2 cellular contexts compared by ENCODE assay signal in the genomic region with DNA sequence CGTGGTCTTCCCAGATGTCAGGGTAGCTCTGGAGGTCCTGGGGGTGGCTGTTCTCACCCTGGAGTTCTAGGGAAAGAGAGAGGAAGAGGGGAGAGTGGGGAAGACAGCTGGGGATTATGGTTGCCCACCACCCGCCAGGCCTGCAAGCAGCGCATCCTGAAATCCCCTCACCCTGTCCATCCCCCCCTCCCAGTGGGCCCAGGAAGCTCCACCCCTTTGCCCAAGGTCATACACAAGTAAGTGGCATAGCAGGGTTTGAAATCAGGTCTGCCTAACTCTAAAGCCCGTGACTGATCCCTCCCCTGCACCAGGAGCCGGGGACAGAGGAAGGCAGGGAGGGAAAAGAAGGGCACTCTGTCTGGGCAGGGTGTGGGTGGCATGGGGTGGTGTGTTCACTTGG.
TF ChIP-seq lines count a peak whose summit lies in the region.

No MANE protein-coding gene starts in this region.

TF ChIP-seq in HCT116, 20 proteins besides CTCF, POLR2A, EP300 and RAD21:
- TF ChIP-seq ELF1 (IDR thresholded peaks at IDR 0.05; ENCODE audit: borderline replicate concordance, low read depth) = no peak
- no peak for TF ChIP-seq POLR2AphosphoS5 (IDR thresholded peaks at IDR 0.05; ENCODE audit: low read depth, low read length)
- no peak for TF ChIP-seq ZFX (IDR thresholded peaks at IDR 0.05)
- TF ChIP-seq SIN3A (IDR thresholded peaks at IDR 0.05; ENCODE audit: low read depth) = no peak
- TF ChIP-seq EGR1 (IDR thresholded peaks at IDR 0.05; ENCODE audit: low read depth) = no peak
- no peak for TF ChIP-seq SRF (IDR thresholded peaks at IDR 0.05; ENCODE audit: low read depth)
- TF ChIP-seq ZBTB33 (IDR thresholded peaks at IDR 0.05; ENCODE audit: extremely low read depth, insufficient replicate concordance, low read length) = no peak
- TF ChIP-seq, protein P1, sequence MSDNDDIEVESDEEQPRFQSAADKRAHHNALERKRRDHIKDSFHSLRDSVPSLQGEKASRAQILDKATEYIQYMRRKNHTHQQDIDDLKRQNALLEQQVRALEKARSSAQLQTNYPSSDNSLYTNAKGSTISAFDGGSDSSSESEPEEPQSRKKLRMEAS (IDR thresholded peaks at IDR 0.05) = no peak
- no peak for TF ChIP-seq SP1 (IDR thresholded peaks at IDR 0.05; ENCODE audit: low read depth)
- TF ChIP-seq TCF7L2 (IDR thresholded peaks at IDR 0.05; ENCODE audit: borderline replicate concordance, extremely low read depth, insufficient read depth, insufficient read length) = no peak
- no peak for TF ChIP-seq EZH2 (IDR thresholded peaks at IDR 0.05)
- TF ChIP-seq FOSL1 (IDR thresholded peaks at IDR 0.05; ENCODE audit: low read depth) = no peak
- no peak for TF ChIP-seq CBX3 (IDR thresholded peaks at IDR 0.05; ENCODE audit: low read depth)
- no peak for TF ChIP-seq ZNF274 (IDR thresholded peaks at IDR 0.05; ENCODE audit: low read depth, low read length)
- no peak for TF ChIP-seq CEBPB (IDR thresholded peaks at IDR 0.05; ENCODE audit: low read depth)
- TF ChIP-seq EZH2phosphoT487 (IDR thresholded peaks at IDR 0.05; ENCODE audit: borderline replicate concordance) = no peak

TF ChIP-seq in GM12878, 131 proteins besides CTCF, POLR2A, EP300 and RAD21:
- TF ChIP-seq HCFC1 (IDR thresholded peaks at IDR 0.05; ENCODE audit: low read length) = no peak
- TF ChIP-seq CHD4 (IDR thresholded peaks at IDR 0.05) = no peak
- TF ChIP-seq CHD1 (IDR thresholded peaks at IDR 0.05; ENCODE audit: low read depth, low read length) = no peak
- no peak for TF ChIP-seq EGR1 (IDR thresholded peaks at IDR 0.05; ENCODE audit: borderline replicate concordance in 1 of 2, low read depth in 2 of 2, low read length in 2 of 2)
- TF ChIP-seq MLLT1 (IDR thresholded peaks at IDR 0.05) = no peak
- TF ChIP-seq BRCA1 (IDR thresholded peaks at IDR 0.05; ENCODE audit: low read depth, low read length) = no peak
- TF ChIP-seq TCF12 (IDR thresholded peaks at IDR 0.05; ENCODE audit: low read depth, low read length) = no peak
- no peak for TF ChIP-seq IRF3 (IDR thresholded peaks at IDR 0.05)
- no peak for TF ChIP-seq FOS (IDR thresholded peaks at IDR 0.05; ENCODE audit: borderline replicate concordance, extremely low read depth, insufficient read length)
- no peak for TF ChIP-seq RB1 (IDR thresholded peaks at IDR 0.05; ENCODE audit: borderline replicate concordance)
- TF ChIP-seq BMI1 (IDR thresholded peaks at IDR 0.05; ENCODE audit: borderline replicate concordance) = no peak
- no peak for TF ChIP-seq BACH1 (IDR thresholded peaks at IDR 0.05; ENCODE audit: borderline replicate concordance)
- no peak for TF ChIP-seq PAX8 (IDR thresholded peaks at IDR 0.05)
- TF ChIP-seq ZNF207 (IDR thresholded peaks at IDR 0.05; ENCODE audit: borderline replicate concordance) = no peak
- no peak for TF ChIP-seq ZBTB33 (IDR thresholded peaks at IDR 0.05)
- TF ChIP-seq KLF5 (IDR thresholded peaks at IDR 0.05; ENCODE audit: partially characterized antibody) = no peak
- TF ChIP-seq, protein P2, sequence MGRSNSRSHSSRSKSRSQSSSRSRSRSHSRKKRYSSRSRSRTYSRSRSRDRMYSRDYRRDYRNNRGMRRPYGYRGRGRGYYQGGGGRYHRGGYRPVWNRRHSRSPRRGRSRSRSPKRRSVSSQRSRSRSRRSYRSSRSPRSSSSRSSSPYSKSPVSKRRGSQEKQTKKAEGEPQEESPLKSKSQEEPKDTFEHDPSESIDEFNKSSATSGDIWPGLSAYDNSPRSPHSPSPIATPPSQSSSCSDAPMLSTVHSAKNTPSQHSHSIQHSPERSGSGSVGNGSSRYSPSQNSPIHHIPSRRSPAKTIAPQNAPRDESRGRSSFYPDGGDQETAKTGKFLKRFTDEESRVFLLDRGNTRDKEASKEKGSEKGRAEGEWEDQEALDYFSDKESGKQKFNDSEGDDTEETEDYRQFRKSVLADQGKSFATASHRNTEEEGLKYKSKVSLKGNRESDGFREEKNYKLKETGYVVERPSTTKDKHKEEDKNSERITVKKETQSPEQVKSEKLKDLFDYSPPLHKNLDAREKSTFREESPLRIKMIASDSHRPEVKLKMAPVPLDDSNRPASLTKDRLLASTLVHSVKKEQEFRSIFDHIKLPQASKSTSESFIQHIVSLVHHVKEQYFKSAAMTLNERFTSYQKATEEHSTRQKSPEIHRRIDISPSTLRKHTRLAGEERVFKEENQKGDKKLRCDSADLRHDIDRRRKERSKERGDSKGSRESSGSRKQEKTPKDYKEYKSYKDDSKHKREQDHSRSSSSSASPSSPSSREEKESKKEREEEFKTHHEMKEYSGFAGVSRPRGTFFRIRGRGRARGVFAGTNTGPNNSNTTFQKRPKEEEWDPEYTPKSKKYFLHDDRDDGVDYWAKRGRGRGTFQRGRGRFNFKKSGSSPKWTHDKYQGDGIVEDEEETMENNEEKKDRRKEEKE (IDR thresholded peaks at IDR 0.05) = no peak
- TF ChIP-seq, protein P3, sequence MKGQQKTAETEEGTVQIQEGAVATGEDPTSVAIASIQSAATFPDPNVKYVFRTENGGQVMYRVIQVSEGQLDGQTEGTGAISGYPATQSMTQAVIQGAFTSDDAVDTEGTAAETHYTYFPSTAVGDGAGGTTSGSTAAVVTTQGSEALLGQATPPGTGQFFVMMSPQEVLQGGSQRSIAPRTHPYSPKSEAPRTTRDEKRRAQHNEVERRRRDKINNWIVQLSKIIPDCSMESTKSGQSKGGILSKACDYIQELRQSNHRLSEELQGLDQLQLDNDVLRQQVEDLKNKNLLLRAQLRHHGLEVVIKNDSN (IDR thresholded peaks at IDR 0.05; ENCODE audit: borderline replicate concordance, extremely low read length, insufficient read depth, low read depth, low read length) = no peak
- TF ChIP-seq CBFB (IDR thresholded peaks at IDR 0.05; ENCODE audit: low read depth) = no peak
- no peak for TF ChIP-seq RELB (IDR thresholded peaks at IDR 0.05; ENCODE audit: low read depth)
